ENCODE assay signal across 18 cellular contexts in genomic region chr1:186843261-186843660, GRCh38. TPM values are rescaled to one million over a fixed set of nuclear protein-coding genes. Genes with fewer than 3 reads are reported as not detected.
DNase-seq lines count a peak whose midpoint lies in the region; ATAC-seq, FAIRE-seq and TF ChIP-seq lines count a peak whose summit lies in the region.
"Had no signal": no experiment of that assay in that cellular context is flagged by ENCODE, and none has a peak within 500 bp of the region (broad histone marks: within the 10 kb centered on the region; RNA-seq: fewer than 3 reads in every experiment).

No MANE protein-coding gene starts in this region.

- DNase-seq in GM12892 (ENCODE audit: insufficient read length) (no peak), NCI-H526 treated with DMSO at 0.1 percent for 48 hours (lab: John Stamatoyannopoulos, UW) (peak; percentile 99), GM19238 (ENCODE audit: insufficient read length, low spot score) (no peak), NCI-H1417 treated with DMSO at 0.1 percent for 48 hours (lab: John Stamatoyannopoulos, UW) (no peak)
- DNase-seq: Caco-2; CD8-positive, alpha-beta T cell; DMS 273 treated with DMSO at 0.1 percent for 48 hours; HCEC 1CT; HFFc6; Karpas-422 had no signal

- no peak overlapping the region for H3K4me3 ChIP-seq in subcutaneous abdominal adipose tissue (ENCODE audit: low read depth in 1 of 5, low read length in 5 of 5)
- H3K4me3 ChIP-seq: A549, K562 had no signal

- peaks cover 0 to 38% (median 25%) of the 10 kb centered on the region in 5 donors for H3K4me1 ChIP-seq in subcutaneous abdominal adipose tissue (ENCODE audit: control insufficient read depth in 5 of 5, insufficient read depth in 5 of 5, low read length in 5 of 5)

- no peak for TF ChIP-seq POLR2A in GM12892 (IDR thresholded peaks at IDR 0.05; ENCODE audit: low read depth, low read length)

- H3K27ac ChIP-seq in subcutaneous abdominal adipose tissue (ENCODE audit: low read depth, low read length), result peak overlapping the region; percentile 6
- H3K27ac ChIP-seq: HL-60 had no signal

- H3K36me3 ChIP-seq in subcutaneous abdominal adipose tissue (ENCODE audit: control insufficient read depth in 5 of 5, insufficient read depth in 5 of 5, low read length in 5 of 5), result no peaks in the 10 kb centered on the region

- no peaks in the 10 kb centered on the region for H3K27me3 ChIP-seq in subcutaneous abdominal adipose tissue (ENCODE audit: control insufficient read depth in 5 of 5, insufficient read depth in 4 of 5, low read length in 5 of 5)

- FAIRE-seq in GM12892 (lab: Jason Lieb, UNC), result peak; percentile 9
- peak; percentile 31 for FAIRE-seq in TTC549 (lab: Jason Lieb, UNC)
- FAIRE-seq: A549, GM12891, K562 had no signal

- no peaks in the 10 kb centered on the region for H3K9me3 ChIP-seq in subcutaneous abdominal adipose tissue (ENCODE audit: control insufficient read depth in 5 of 5, low read length in 5 of 5)
- H3K9me3 ChIP-seq: Caco-2 had no signal

- ATAC-seq in HG03469 (IDR thresholded peaks at IDR 0.05; ENCODE audit: unreplicated experiment) (no peak), HG03565 (IDR thresholded peaks at IDR 0.05; ENCODE audit: unreplicated experiment) (no peak)
- ATAC-seq: A549; CD8-positive, alpha-beta T cell; K562 had no signal

- no peak overlapping the region for H3K9ac ChIP-seq in subcutaneous abdominal adipose tissue (ENCODE audit: low read length in 5 of 5)

RNA-seq across cellular contexts. Expression of gene PLA2G4A, which starts 14.5 kb away (rescaled TPM):
- 9.2 TPM for polyA plus RNA-seq in GM12892 (2012; ENCODE audit: missing spikeins)
